ENCODE assay signal across 12 cellular contexts in genomic region chr18:76459312-76459686, GRCh38. TPM values are rescaled to one million over a fixed set of nuclear protein-coding genes. Genes with fewer than 3 reads are reported as not detected.
DNase-seq lines count a peak whose midpoint lies in the region; ATAC-seq, FAIRE-seq and TF ChIP-seq lines count a peak whose summit lies in the region.
"Had no signal": no experiment of that assay in that cellular context is flagged by ENCODE, and none has a peak within 500 bp of the region (broad histone marks: within the 10 kb centered on the region; RNA-seq: fewer than 3 reads in every experiment).

No MANE protein-coding gene starts in this region.

- WGBS in IMR-90 (ENCODE audit: extremely low coverage in 2 of 2, insufficient read length in 1 of 2), 2 experiments: 91% methylated on average over 16 of the region's 17 CpGs; no CpG with 5 or more reads in 1 of the 2 experiments
- WGBS in mesenchymal stem cell: 97% methylated on average over 17 of the region's 17 CpGs

- in situ Hi-C loops in IMR-90 (cut with MboI; ENCODE audit: low sequenced_read_pairs): loop anchor here (25.0 kb wide), 1 partner anchor 653 kb away; no protein-coding TSS in a partner anchor

- peak overlapping the region; percentile 87 for H3K4ac ChIP-seq in IMR-90 (ENCODE audit: low read depth, low read length)
- H3K4ac ChIP-seq in mesenchymal stem cell (ENCODE audit: low read depth in 1 of 2, low read length in 2 of 2): peak overlapping the region in 1 of 2 experiments; percentile 62

- H3K56ac ChIP-seq in IMR-90 (ENCODE audit: extremely low read depth, insufficient read depth, low read length): peak overlapping the region; percentile 49; the same call in 1 of the 2 replicates

- TF ChIP-seq RAD21 in IMR-90 (IDR thresholded peaks at IDR 0.05; ENCODE audit: low read length): no peak

- DNase-seq in IMR-90 (no peak), ecto neural progenitor cell (ENCODE audit: low spot score) (peak; percentile 22), mesenchymal stem cell (no peak), NCI-H146 treated with DMSO at 0.1 percent for 48 hours (lab: John Stamatoyannopoulos, UW; ENCODE audit: unreplicated experiment) (no peak), GM12892 (ENCODE audit: insufficient read length) (no peak), GDM1 (lab: John Stamatoyannopoulos, UW) (no peak)
- DNase-seq in activated CD4-positive, alpha-beta T cell treated with anti-CD3 and anti-CD28 coated beads, Interleukin-2, amount 50 U/mL, for 48 hours: no peak
- DNase-seq: CD4-positive, alpha-beta T cell; erythroblast had no signal

- H3K4me3 ChIP-seq in IMR-90 (ENCODE audit: insufficient read depth, low read depth, low read length) (no peak overlapping the region), mesenchymal stem cell (ENCODE audit: insufficient read depth in 1 of 2, low read depth in 1 of 2, low read length in 2 of 2) (peak overlapping the region in 1 of 2 experiments; percentile 67), stomach smooth muscle (ENCODE audit: low read length in 2 of 2) (peak overlapping the region; percentile 6 to 57)

- H3K36me3 ChIP-seq in IMR-90 (ENCODE audit: control insufficient read depth, insufficient read depth, low read length): peaks cover 19% of the 10 kb centered on the region
- peaks cover 19 to 25% of the 10 kb centered on the region in 2 experiments for H3K36me3 ChIP-seq in mesenchymal stem cell (ENCODE audit: control insufficient read depth in 1 of 2, insufficient read depth in 2 of 2, low read depth in 1 of 2, low read length in 2 of 2)
- H3K36me3 ChIP-seq in stomach smooth muscle (ENCODE audit: control insufficient read depth in 2 of 2, insufficient read depth in 2 of 2, low read length in 2 of 2): peaks cover 3 to 4% of the 10 kb centered on the region in 2 donors

- peaks cover 65% of the 10 kb centered on the region for H4K20me1 ChIP-seq in IMR-90 (ENCODE audit: insufficient read depth, low read length)

- H3K23ac ChIP-seq in IMR-90 (ENCODE audit: low read depth, low read length) (peak overlapping the region; percentile 82), mesenchymal stem cell (ENCODE audit: low read length in 2 of 2) (peak overlapping the region in 1 of 2 experiments; percentile 1)

- H3K9me1 ChIP-seq in IMR-90 (ENCODE audit: insufficient read depth, low read length): peaks cover 37% of the 10 kb centered on the region

- H3K18ac ChIP-seq in IMR-90 (ENCODE audit: low read depth, low read length) (peak overlapping the region; percentile 10), mesenchymal stem cell (ENCODE audit: low read depth in 1 of 2, low read length in 2 of 2) (peak overlapping the region; percentile 46 to 70)

- H4K8ac ChIP-seq in IMR-90 (ENCODE audit: low read depth in 2 of 2, low read length in 2 of 2) (peak overlapping the region; percentile 34 to 69; a peak in 3 of 4 replicates), mesenchymal stem cell (ENCODE audit: low read length) (peak overlapping the region; percentile 56)

- no peak for TF ChIP-seq CTCF in IMR-90 (conservative IDR thresholded peaks at IDR 0.05; ENCODE audit: low read depth, low read length)

- H3K27ac ChIP-seq in IMR-90 (ENCODE audit: insufficient read depth, low read length): peak overlapping the region; percentile 83
- peak overlapping the region; percentile 95 for H3K27ac ChIP-seq in mesenchymal stem cell (ENCODE audit: low read length, poor library complexity, severe bottlenecking)
- H3K27ac ChIP-seq in stomach smooth muscle (ENCODE audit: low read length): peak overlapping the region; percentile 86
- H3K27ac ChIP-seq: parathyroid adenoma had no signal

- peak overlapping the region; percentile 75; the same call in 2 of the 3 replicates for H2BK15ac ChIP-seq in IMR-90 (ENCODE audit: low read depth, low read length)
- H2BK15ac ChIP-seq in mesenchymal stem cell (ENCODE audit: low read depth, poor library complexity, severe bottlenecking): peak overlapping the region; percentile 53

- H2AK5ac ChIP-seq in IMR-90 (ENCODE audit: low read depth, low read length) (peak overlapping the region; percentile 97), mesenchymal stem cell (ENCODE audit: low read length, severe bottlenecking) (peak overlapping the region; percentile 96)

- dilution Hi-C loops in IMR-90 (cut with HindIII; ENCODE audit: low sequenced_read_pairs, unreplicated experiment): no loop called here

- POLR2A ChIA-PET in IMR-90 (lab: Charles Lee; ENCODE audit: unreplicated experiment): no interaction called here

- ATAC-seq in IMR-90 (ENCODE audit: low read depth): no peak

- H2BK20ac ChIP-seq in IMR-90 (ENCODE audit: low read depth, low read length): peak overlapping the region; percentile 81

- H3K14ac ChIP-seq in IMR-90 (replicated peaks; ENCODE audit: low read depth, low read length): peak overlapping the region; percentile 75
- no peak overlapping the region for H3K14ac ChIP-seq in mesenchymal stem cell (ENCODE audit: low read length in 2 of 2)

- peak overlapping the region; percentile 63 for H2AFZ ChIP-seq in IMR-90 (replicated peaks; ENCODE audit: low read length, poor library complexity)
- no peak overlapping the region for H2AFZ ChIP-seq in mesenchymal stem cell (ENCODE audit: low read depth, low read length)
- H2AFZ ChIP-seq: parathyroid adenoma had no signal

- peak overlapping the region; percentile 33 to 69 for H2BK12ac ChIP-seq in mesenchymal stem cell (ENCODE audit: low read length in 2 of 2)

- H3K27me3 ChIP-seq in IMR-90 (ENCODE audit: control insufficient read depth, insufficient read depth, low read length): no peaks in the 10 kb centered on the region
- H3K27me3 ChIP-seq in mesenchymal stem cell (ENCODE audit: control insufficient read depth in 1 of 2, insufficient read depth in 1 of 2, low read length in 2 of 2): no peaks in the 10 kb centered on the region
- H3K27me3 ChIP-seq in stomach smooth muscle (ENCODE audit: control insufficient read depth in 1 of 2, insufficient read depth in 2 of 2, low read length in 2 of 2): no peaks in the 10 kb centered on the region

- BruUV-seq in IMR-90 (replicated peaks; lab: Mats Ljungman, UMichigan): no TSS peak

- CTCF ChIA-PET in IMR-90 (lab: Yijun Ruan, JAX): interaction anchor here (0.5 kb wide), 1 partner anchor 42 kb away, joined by 3 read pairs; no protein-coding TSS in a partner anchor

- no peaks in the 10 kb centered on the region for H3K9me3 ChIP-seq in IMR-90 (ENCODE audit: control insufficient read depth, insufficient read depth, low read length)
- no peaks in the 10 kb centered on the region for H3K9me3 ChIP-seq in mesenchymal stem cell (ENCODE audit: control insufficient read depth, low read length)
- H3K9me3 ChIP-seq in stomach smooth muscle (ENCODE audit: control insufficient read depth in 2 of 2, low read length in 2 of 2): no peaks in the 10 kb centered on the region

- no peak for TF ChIP-seq POLR2A in IMR-90 (IDR thresholded peaks at IDR 0.05; ENCODE audit: low read depth, low read length)
- no peak for TF ChIP-seq POLR2A in GM12892 (IDR thresholded peaks at IDR 0.05; ENCODE audit: low read depth, low read length)

- peak overlapping the region; percentile 91 for H2BK120ac ChIP-seq in IMR-90 (ENCODE audit: low read depth, low read length)
- peak overlapping the region; percentile 85 for H2BK120ac ChIP-seq in mesenchymal stem cell (ENCODE audit: low read depth, low read length)

- H4K91ac ChIP-seq in IMR-90 (ENCODE audit: insufficient read depth, low read depth, low read length): peak overlapping the region; percentile 85
- H4K91ac ChIP-seq in mesenchymal stem cell (ENCODE audit: low read length): peak overlapping the region; percentile 96

- H2AK9ac ChIP-seq in IMR-90 (replicated peaks; ENCODE audit: low read depth, low read length, poor library complexity): peak overlapping the region; percentile 94

- H3K4me1 ChIP-seq in IMR-90 (ENCODE audit: control insufficient read depth, insufficient read depth, low read length) (peaks cover 45% of the 10 kb centered on the region), mesenchymal stem cell (ENCODE audit: control insufficient read depth, insufficient read depth, low read depth, low read length) (peaks cover 44% of the 10 kb centered on the region), stomach smooth muscle (ENCODE audit: control insufficient read depth, insufficient read depth, low read length) (peaks cover 50% of the 10 kb centered on the region)

- peak overlapping the region; percentile 3 for H4K5ac ChIP-seq in IMR-90 (ENCODE audit: low read depth, low read length)

- H3K79me1 ChIP-seq in IMR-90 (ENCODE audit: low read depth in 1 of 2, low read length in 2 of 2): peaks cover 41 to 96% of the 10 kb centered on the region in 2 experiments
- H3K79me1 ChIP-seq in mesenchymal stem cell (replicated peaks; ENCODE audit: low read length, poor library complexity, severe bottlenecking): peaks cover 19% of the 10 kb centered on the region

- peak overlapping the region; percentile 51 for H3K4me2 ChIP-seq in IMR-90 (ENCODE audit: low read depth, low read length)
- H3K4me2 ChIP-seq in mesenchymal stem cell (ENCODE audit: low read length, poor library complexity, severe bottlenecking): peak overlapping the region; percentile 60

- intact Hi-C loops in IMR-90 (cut with micrococcal nuclease): no loop called here

- H3K9ac ChIP-seq in IMR-90 (ENCODE audit: low read depth, low read length): peak overlapping the region; percentile 23
- H3K9ac ChIP-seq in mesenchymal stem cell (ENCODE audit: low read length): peak overlapping the region; percentile 72
- peak overlapping the region; percentile 54 to 58 for H3K9ac ChIP-seq in stomach smooth muscle (ENCODE audit: low read length in 2 of 2)
- H3K9ac ChIP-seq: parathyroid adenoma had no signal

- peak overlapping the region; percentile 89 for H2BK5ac ChIP-seq in IMR-90 (ENCODE audit: low read depth, low read length, poor library complexity, severe bottlenecking)
- H2BK5ac ChIP-seq in mesenchymal stem cell (ENCODE audit: low read depth, low read length, poor library complexity, severe bottlenecking): peak overlapping the region; percentile 70

- FAIRE-seq in GM12892 (lab: Jason Lieb, UNC): no peak
- FAIRE-seq: islet of Langerhans had no signal

TF ChIP-seq in IMR-90, 13 proteins besides CTCF, POLR2A, EP300 and RAD21:
- no peak for TF ChIP-seq RCOR1 (IDR thresholded peaks at IDR 0.05; ENCODE audit: insufficient replicate concordance, low read length)
- no peak for TF ChIP-seq MAFK (IDR thresholded peaks at IDR 0.05; ENCODE audit: low read depth, low read length)
- TF ChIP-seq NFE2L2 (IDR thresholded peaks at IDR 0.05; ENCODE audit: low read depth, low read length): no peak

RNA-seq across cellular contexts. Expression of gene ZNF516, which starts 35.7 kb away (rescaled TPM):
- total RNA-seq in IMR-90 (2012; rRNA removed): 7.9 and 9.7 TPM in 2 replicates
- polyA plus RNA-seq in IMR-90 (2012; rRNA removed): 16.6 and 16.9 TPM in 2 replicates
- polyA plus RNA-seq in IMR-90 (2012; cell fraction: cytosol; rRNA removed): 11.0 and 15.4 TPM in 2 replicates
- 50.6 and 72.6 TPM in 2 replicates for polyA plus RNA-seq in IMR-90 (2012; cell fraction: nucleus; rRNA removed; ENCODE audit: low replicate concordance)
- polyA plus RNA-seq in mesenchymal stem cell (2013, experiment 1 of 2): 13.7 TPM
- 14.9 TPM for polyA plus RNA-seq in mesenchymal stem cell (2013, experiment 2 of 2)
- polyA plus RNA-seq in GM12892 (2012; ENCODE audit: missing spikeins): 2.5 TPM
